ENCODE assay signal across 17 cellular contexts in the genomic region with DNA sequence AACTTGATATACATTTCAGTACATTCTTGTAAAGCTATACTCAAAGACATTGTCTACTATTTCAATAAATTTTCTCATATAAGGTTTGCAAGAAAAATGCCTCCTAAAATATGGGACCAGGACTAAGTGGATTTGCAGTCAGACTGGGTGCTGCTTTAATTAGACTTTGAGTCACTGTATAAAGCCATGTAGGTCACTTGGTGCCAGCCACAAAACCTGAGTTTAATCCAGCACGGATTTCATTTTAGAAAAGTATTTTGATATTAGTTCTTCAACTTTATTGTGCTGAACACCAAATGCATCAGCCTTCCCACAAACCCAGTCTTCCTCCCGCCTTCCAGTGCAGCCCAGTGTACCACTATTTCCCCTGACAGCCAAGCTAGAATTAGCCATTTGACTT. TPM values are rescaled to one million over a fixed set of nuclear protein-coding genes. Genes with fewer than 3 reads are reported as not detected.
"Had no signal": no experiment of that assay in that cellular context is flagged by ENCODE, and none has a peak within 500 bp of the region (broad histone marks: within the 10 kb centered on the region; RNA-seq: fewer than 3 reads in every experiment).

No MANE protein-coding gene starts in this region.

- H3K4me1 Mint-ChIP-seq: activated B cell treated with CpG ODN at 0.5 μM for 24 hours; activated CD4-positive, alpha-beta T cell treated with anti-CD3 and anti-CD28 coated beads, Interleukin-2, amount 10 ng/mL, durations not matched to agents 24 days and 14 days had no signal

- H3K27ac Mint-ChIP-seq: activated B cell treated with CpG ODN at 0.5 μM for 24 hours; activated CD4-positive, alpha-beta T cell treated with anti-CD3 and anti-CD28 coated beads, Interleukin-2, amount 10 ng/mL, durations not matched to agents 24 days and 14 days; activated naive CD8-positive, alpha-beta T cell treated with anti-CD3 and anti-CD28 coated beads, Interleukin-2, amount 50 U/mL, for 24 hours; activated T-helper 1 cell treated with anti-CD3 and anti-CD28 coated beads, Interleukin-12 subunit alpha, Interleukin-12 subunit beta, Interleukin-2, Interleukin-4 antibody, amounts not matched to agents 30 ng/mL and 10 ng/mL and 1 ng/mL, durations not matched to agents 14 hours and 24 hours and 36 hours had no signal

- H3K9me3 ChIP-seq: ascending aorta, colonic mucosa, ovary, stomach, thoracic aorta, vagina had no signal

- H3K36me3 ChIP-seq: ascending aorta, colonic mucosa, ovary, stomach, thoracic aorta, vagina had no signal

- H3K9me3 Mint-ChIP-seq: activated naive CD8-positive, alpha-beta T cell treated with anti-CD3 and anti-CD28 coated beads, Interleukin-2, amount 50 U/mL, for 24 hours; activated T-helper 1 cell treated with anti-CD3 and anti-CD28 coated beads, Interleukin-12 subunit alpha, Interleukin-12 subunit beta, Interleukin-2, Interleukin-4 antibody, amounts not matched to agents 30 ng/mL and 10 ng/mL and 1 ng/mL, durations not matched to agents 14 hours and 24 hours and 36 hours; nephron had no signal

- H3K27me3 ChIP-seq: ascending aorta, colonic mucosa, ovary, stomach, vagina had no signal

- DNase-seq: activated B cell treated with CpG ODN at 0.5 μM for 24 hours; activated CD4-positive, alpha-beta T cell treated with anti-CD3 and anti-CD28 coated beads, Interleukin-2, amount 10 ng/mL, durations not matched to agents 24 days and 14 days; activated naive CD4-positive, alpha-beta T cell treated with Interleukin-2 at 50 U/mL for 16 hours; activated naive CD8-positive, alpha-beta T cell treated with anti-CD3 and anti-CD28 coated beads, Interleukin-2, amount 50 U/mL, for 24 hours; colonic mucosa; effector CD4-positive, alpha-beta T cell; hippocampal formation; kidney glomerular epithelial cell; ovary; stimulated activated CD4-positive, alpha-beta T cell treated with anti-CD3 and anti-CD28 coated beads, Interleukin-4, amount 100 ng/mL, for 4 hours; stomach had no signal

- H3K27ac ChIP-seq: ascending aorta, colonic mucosa, ovary, stomach, thoracic aorta, vagina had no signal

- H3K4me3 Mint-ChIP-seq: activated B cell treated with CpG ODN at 0.5 μM for 24 hours; activated CD4-positive, alpha-beta T cell treated with anti-CD3 and anti-CD28 coated beads, Interleukin-2, amount 10 ng/mL, durations not matched to agents 24 days and 14 days; activated naive CD8-positive, alpha-beta T cell treated with anti-CD3 and anti-CD28 coated beads, Interleukin-2, amount 50 U/mL, for 24 hours; activated T-helper 1 cell treated with anti-CD3 and anti-CD28 coated beads, Interleukin-12 subunit alpha, Interleukin-12 subunit beta, Interleukin-2, Interleukin-4 antibody, amounts not matched to agents 30 ng/mL and 10 ng/mL and 1 ng/mL, durations not matched to agents 14 hours and 24 hours and 36 hours; nephron had no signal

- ATAC-seq: activated naive CD8-positive, alpha-beta T cell treated with anti-CD3 and anti-CD28 coated beads, Interleukin-2, amount 50 U/mL, for 24 hours had no signal

- H3K4me3 ChIP-seq: ascending aorta, colonic mucosa, lung, ovary, stomach, thoracic aorta, vagina had no signal

- H3K4me1 ChIP-seq: colonic mucosa, vagina had no signal

RNA-seq across cellular contexts. Expression of a gene that starts 9.9 kb away (rescaled TPM):
- total RNA-seq: activated B cell treated with CpG ODN at 0.5 μM for 24 hours had no signal
